10 cellular contexts compared by ENCODE assay signal in the genomic region with DNA sequence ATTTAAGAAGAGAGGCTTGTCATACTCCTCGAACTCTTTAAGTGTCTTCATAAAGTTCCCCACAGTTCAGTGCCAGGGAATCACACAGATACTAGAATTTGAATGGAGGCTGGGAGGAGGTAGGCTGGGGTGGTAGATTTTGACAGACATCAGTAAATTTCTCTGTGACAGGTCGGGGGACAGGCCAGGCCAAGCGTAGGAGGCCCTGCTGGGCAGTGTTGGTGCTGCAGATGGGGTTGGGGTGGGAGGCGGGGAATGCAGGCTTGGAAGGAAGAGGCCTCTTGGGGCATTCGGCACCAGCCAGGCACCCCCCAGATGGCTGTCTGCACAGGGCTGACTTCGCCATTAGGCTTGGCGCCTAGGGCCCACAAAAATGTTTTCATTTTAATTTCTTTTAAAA.
DNase-seq lines count a peak whose midpoint lies in the region; ATAC-seq and TF ChIP-seq lines count a peak whose summit lies in the region.
"Had no signal": no experiment of that assay in that cellular context is flagged by ENCODE, and none has a peak within 500 bp of the region (broad histone marks: within the 10 kb centered on the region; RNA-seq: fewer than 3 reads in every experiment).

No MANE protein-coding gene starts in this region.

- H3K27me3 Mint-ChIP-seq in WTC11 (ENCODE audit: low read depth) = no peaks in the 10 kb centered on the region

- no peak overlapping the region for H3K4me3 Mint-ChIP-seq in WTC11

- no peak for DNase-seq in GM12864 (ENCODE audit: low read depth)
- DNase-seq in WTC11 (ENCODE audit: low spot score) = peak; percentile 59
- DNase-seq in cardiac muscle cell (ENCODE audit: low read depth in 1 of 2, low spot score in 1 of 2) = peak in 1 of 2 donors; percentile 41
- DNase-seq in retinal pigment epithelial cell (ENCODE audit: low read depth) = no peak
- no peak for DNase-seq in NCI-H2081 (lab: John Stamatoyannopoulos, UW)
- DNase-seq: SJCRH30 had no signal

- H3K36me3 Mint-ChIP-seq in WTC11 = no peaks in the 10 kb centered on the region

- H3K4me1 Mint-ChIP-seq in WTC11 = peaks cover 75% of the 10 kb centered on the region

- no peaks in the 10 kb centered on the region for H3K9me3 ChIP-seq in cardiac muscle cell (ENCODE audit: low read depth)
- H3K9me3 ChIP-seq: body of pancreas, SJCRH30 had no signal

- no peak overlapping the region for H3K4me3 ChIP-seq in GM12864 (ENCODE audit: low read depth, low read length)
- H3K4me3 ChIP-seq in cardiac muscle cell = no peak overlapping the region
- H3K4me3 ChIP-seq in retinal pigment epithelial cell (ENCODE audit: low read length) = no peak overlapping the region
- H3K4me3 ChIP-seq: body of pancreas, SJCRH30 had no signal

- POLR2A ChIA-PET in WTC11 (lab: Charles Lee) = no interaction called here

- ATAC-seq in WTC11 (peak; percentile 68), GM21717 (IDR thresholded peaks at IDR 0.05; ENCODE audit: unreplicated experiment) (no peak), HG03565 (IDR thresholded peaks at IDR 0.05; ENCODE audit: unreplicated experiment) (no peak), GM21529 (IDR thresholded peaks at IDR 0.05; ENCODE audit: unreplicated experiment) (no peak)

- peak; percentile 23 for TF ChIP-seq CTCF in GM12864 (IDR thresholded peaks at IDR 0.05; ENCODE audit: low read depth, low read length, missing control alignments)
- TF ChIP-seq CTCF in WTC11 (IDR thresholded peaks at IDR 0.05) = no peak
- peak; percentile 7 for TF ChIP-seq CTCF in cardiac muscle cell (IDR thresholded peaks at IDR 0.05; ENCODE audit: low read depth, low read length)
- TF ChIP-seq CTCF in retinal pigment epithelial cell (conservative IDR thresholded peaks at IDR 0.05; ENCODE audit: low read depth, low read length) = peak; percentile 23

- H3K36me3 ChIP-seq in cardiac muscle cell = no peaks in the 10 kb centered on the region

- 0 out of 2 replicates have a peak overlapping the region, but pooled peaks have one; percentile 4 for H3K27ac Mint-ChIP-seq in WTC11

- no peaks in the 10 kb centered on the region for H3K27me3 ChIP-seq in cardiac muscle cell
- H3K27me3 ChIP-seq: body of pancreas, SJCRH30 had no signal

- CTCF ChIA-PET in WTC11 (lab: Charles Lee) = no interaction called here

- peaks cover 90% of the 10 kb centered on the region for H3K4me1 ChIP-seq in cardiac muscle cell (ENCODE audit: low read depth)
- H3K4me1 ChIP-seq: body of pancreas had no signal

- H3K9me3 Mint-ChIP-seq in WTC11 = no peaks in the 10 kb centered on the region

- H3K27ac ChIP-seq in cardiac muscle cell = peak overlapping the region; percentile 93

TF ChIP-seq in WTC11, 78 proteins besides CTCF, POLR2A, EP300 and RAD21:
- TF ChIP-seq STAT6 (CRISPR knock-in tag; conservative IDR thresholded peaks at IDR 0.05; ENCODE audit: low read depth) (no peak), USF1 (CRISPR knock-in tag; IDR thresholded peaks at IDR 0.05) (no peak), GRHL2 (CRISPR knock-in tag; IDR thresholded peaks at IDR 0.05; ENCODE audit: insufficient replicate concordance, severe bottlenecking) (no peak), CDX4 (CRISPR knock-in tag; IDR thresholded peaks at IDR 0.05; ENCODE audit: borderline replicate concordance) (no peak), MXD4 (CRISPR knock-in tag; IDR thresholded peaks at IDR 0.05; ENCODE audit: borderline replicate concordance) (no peak), ZNF425 (CRISPR knock-in tag; conservative IDR thresholded peaks at IDR 0.05) (no peak), ATF1 (CRISPR knock-in tag; IDR thresholded peaks at IDR 0.05) (no peak), ZNF416 (CRISPR knock-in tag; IDR thresholded peaks at IDR 0.05) (no peak), ZNF263 (CRISPR knock-in tag; IDR thresholded peaks at IDR 0.05; ENCODE audit: low read depth) (no peak), NR2C2 (CRISPR knock-in tag; IDR thresholded peaks at IDR 0.05) (no peak), GTF2I (CRISPR knock-in tag; conservative IDR thresholded peaks at IDR 0.05) (no peak)
- TF ChIP-seq, protein P1, sequence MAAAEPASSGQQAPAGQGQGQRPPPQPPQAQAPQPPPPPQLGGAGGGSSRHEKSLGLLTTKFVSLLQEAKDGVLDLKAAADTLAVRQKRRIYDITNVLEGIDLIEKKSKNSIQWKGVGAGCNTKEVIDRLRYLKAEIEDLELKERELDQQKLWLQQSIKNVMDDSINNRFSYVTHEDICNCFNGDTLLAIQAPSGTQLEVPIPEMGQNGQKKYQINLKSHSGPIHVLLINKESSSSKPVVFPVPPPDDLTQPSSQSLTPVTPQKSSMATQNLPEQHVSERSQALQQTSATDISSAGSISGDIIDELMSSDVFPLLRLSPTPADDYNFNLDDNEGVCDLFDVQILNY (CRISPR knock-in tag; IDR thresholded peaks at IDR 0.05) = no peak
